In genomic region chr3:195908439-195909293, GRCh38 we compare ENCODE assay signal across 9 cellular contexts. TPM values are rescaled to one million over a fixed set of nuclear protein-coding genes. Genes with fewer than 3 reads are reported as not detected.
A peak's percentile ranks its signal among the peaks of the same experiment; 100 is the strongest.
DNase-seq lines count a peak whose midpoint lies in the region; ATAC-seq and FAIRE-seq lines count a peak whose summit lies in the region.
"Had no signal": no experiment of that assay in that cellular context is flagged by ENCODE, and none has a peak within 500 bp of the region (broad histone marks: within the 10 kb centered on the region; RNA-seq: fewer than 3 reads in every experiment).

Gene TNK2, minus strand, starts transcription at chr3:195908551. Its CDS starts 19,963 bp downstream, at chr3:195888588.

- ATAC-seq in HG02943 (IDR thresholded peaks at IDR 0.05; ENCODE audit: low read depth, unreplicated experiment), result peak; percentile 4

- peak within 1 kb of the TSS; percentile 69 for H3K9ac ChIP-seq in SK-N-MC (ENCODE audit: insufficient read length)
- H3K9ac ChIP-seq in iPS-15b (ENCODE audit: low read depth, low read length), result no peak within 1 kb of the TSS

- 0 to 1% (median 1%) methylated on average over 29 to 83 of the region's 83 CpGs for WGBS in small intestine, 3 donors

- DNase-seq in DMS 273 (lab: John Stamatoyannopoulos, UW; ENCODE audit: unreplicated experiment) (peak; percentile 68), DMS 273 treated with DMSO at 0.1 percent for 48 hours (lab: John Stamatoyannopoulos, UW) (no peak), SK-N-MC (ENCODE audit: low read depth, low spot score) (no peak), astrocyte of the hippocampus (ENCODE audit: low read depth, low spot score) (peak; percentile 56), small intestine (no peak), NCI-H1694 (lab: John Stamatoyannopoulos, UW) (no peak)

- no peak for FAIRE-seq in small intestine (lab: Jason Lieb, UNC)
- FAIRE-seq: A204.1 had no signal

- H3K9me3 ChIP-seq in SK-N-MC (ENCODE audit: low read depth, low read length) (no peaks in the 10 kb centered on the region), iPS-15b (ENCODE audit: control insufficient read depth, insufficient read depth, low read length) (no peaks in the 10 kb centered on the region), small intestine (ENCODE audit: control insufficient read depth, low read depth) (no peaks in the 10 kb centered on the region)

- H3K36me3 ChIP-seq in SK-N-MC (ENCODE audit: insufficient read depth, low read length) (peaks cover 8% of the 10 kb centered on the region), iPS-15b (ENCODE audit: control insufficient read depth, insufficient read depth, low read length) (no peaks in the 10 kb centered on the region), small intestine (ENCODE audit: control insufficient read depth in 2 of 2, insufficient read depth in 2 of 2, low read length in 2 of 2) (no peaks in the 10 kb centered on the region)

- H3K4me3 ChIP-seq in SK-N-MC (peak within 1 kb of the TSS; percentile 86), iPS-15b (ENCODE audit: low read depth, low read length) (peak within 1 kb of the TSS; percentile 82), small intestine (ENCODE audit: low read depth in 1 of 2, low read length in 2 of 2) (peak within 1 kb of the TSS; percentile 69 to 83)

- peaks cover 11% of the 10 kb centered on the region for H3K4me1 ChIP-seq in iPS-15b (ENCODE audit: control insufficient read depth, insufficient read depth, low read length)
- peaks cover 4 to 7% of the 10 kb centered on the region in 2 donors for H3K4me1 ChIP-seq in small intestine (ENCODE audit: control insufficient read depth in 2 of 2, insufficient read depth in 1 of 2, low read depth in 1 of 2, low read length in 1 of 2)

- no peak within 1 kb of the TSS for H3K27ac ChIP-seq in SK-N-MC
- H3K27ac ChIP-seq in small intestine (ENCODE audit: low read depth in 1 of 2, low read length in 1 of 2), result peak within 1 kb of the TSS; percentile 52 to 91

- H3K27me3 ChIP-seq in iPS-15b (ENCODE audit: control insufficient read depth, insufficient read depth, low read length), result peaks cover 7% of the 10 kb centered on the region
- no peaks in the 10 kb centered on the region for H3K27me3 ChIP-seq in small intestine (ENCODE audit: control insufficient read depth in 2 of 2, insufficient read depth in 2 of 2, low read length in 2 of 2)

RNA-seq across cellular contexts. Expression of gene TNK2, which starts in this region (rescaled TPM):
- 10 to 100 TPM in 2 of 3 donors, 1 to 10 TPM in 1; 6.7 to 17.8 (median 14.6) TPM for polyA plus RNA-seq in small intestine

Comparison
In these comparisons a context has a peak if more than half of its experiments do, and no peak if none do; other contexts are left out.
1. DNase-seq: peak in DMS 273 (single experiment) and astrocyte of the hippocampus (single experiment); none in DMS 273 treated with DMSO at 0.1 percent for 48 hours (single experiment), SK-N-MC (single experiment), small intestine (single experiment) and NCI-H1694 (single experiment).
2. Peak in every context shown above with its lines, with median percentiles within 50 percentile points of each other: H3K4me3 ChIP-seq.